Comparison of ENCODE assay signal across 24 cellular contexts in the genomic region with DNA sequence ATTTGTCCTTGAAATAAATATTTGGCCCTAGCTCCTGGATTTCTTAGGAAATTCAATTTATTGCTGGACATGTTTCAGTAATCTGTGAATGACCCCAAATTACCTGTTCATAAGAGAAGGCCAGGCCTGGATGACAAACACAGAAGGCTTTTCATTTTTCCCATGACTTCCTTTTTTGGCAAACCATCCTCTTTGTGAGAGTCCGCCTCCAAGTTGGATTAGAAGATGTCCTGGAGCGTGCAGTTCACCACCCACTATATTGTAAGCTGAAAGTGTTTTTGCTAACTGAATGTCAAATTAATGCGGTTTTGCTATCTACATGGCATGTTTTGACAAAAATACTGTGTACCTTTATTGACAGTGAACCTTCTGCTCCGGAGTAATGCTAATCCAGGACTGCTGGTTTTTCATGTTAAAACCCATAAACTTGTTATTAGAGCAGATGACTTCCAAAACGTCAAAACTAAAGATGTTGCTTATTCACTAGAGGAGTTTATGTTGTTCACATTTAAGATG.
DNase-seq lines count a peak whose midpoint lies in the region; ATAC-seq and TF ChIP-seq lines count a peak whose summit lies in the region.
"Had no signal": no experiment of that assay in that cellular context is flagged by ENCODE, and none has a peak within 500 bp of the region (broad histone marks: within the 10 kb centered on the region; RNA-seq: fewer than 3 reads in every experiment).

No MANE protein-coding gene starts in this region.

- H3K27me3 ChIP-seq in neuron (ENCODE audit: insufficient read depth, low read length) (no peaks in the 10 kb centered on the region), thoracic aorta (replicated peaks; ENCODE audit: insufficient read depth) (no peaks in the 10 kb centered on the region)
- H3K27me3 ChIP-seq: neural progenitor cell, sigmoid colon, transverse colon had no signal

- no peaks in the 10 kb centered on the region for H3K36me3 ChIP-seq in neuron (ENCODE audit: insufficient read depth, low read length)
- H3K36me3 ChIP-seq in thoracic aorta: no peaks in the 10 kb centered on the region
- H3K36me3 ChIP-seq: HAP-1, lower lobe of right lung, neural progenitor cell, sigmoid colon, transverse colon had no signal

- H3K4me1 ChIP-seq in neuron (ENCODE audit: insufficient read depth, low read length) (no peaks in the 10 kb centered on the region), thoracic aorta (ENCODE audit: control insufficient read depth in 1 of 2, low read depth in 2 of 2) (peaks cover 21 to 54% of the 10 kb centered on the region in 2 donors)
- H3K4me1 ChIP-seq: HAP-1, lower lobe of right lung, neural progenitor cell, sigmoid colon, transverse colon had no signal

- no peak for TF ChIP-seq CTCF in thoracic aorta (IDR thresholded peaks at IDR 0.05)

- intact Hi-C loops in Right ventricle myocardium inferior (cut with DNase I): loop anchor here (10.0 kb wide), 1 partner anchor 172 kb away; no protein-coding TSS in a partner anchor
- intact Hi-C loops in cardiac septum (cut with DNase I): loop anchor here (10.0 kb wide), 1 partner anchor 102 kb away; no protein-coding TSS in a partner anchor

- H3K27ac ChIP-seq in caudate nucleus (ENCODE audit: low read depth, low read length) (peak overlapping the region; percentile 31), thoracic aorta (peak overlapping the region; percentile 55 to 68)
- H3K27ac ChIP-seq: lower lobe of right lung, neural progenitor cell, transverse colon had no signal

- H2AFZ ChIP-seq in neuron (ENCODE audit: low read depth, low read length): peak overlapping the region; percentile 14
- H2AFZ ChIP-seq: neural progenitor cell had no signal

- H3K4me3 ChIP-seq in neuron (ENCODE audit: low read length) (no peak overlapping the region), thoracic aorta (no peak overlapping the region)
- H3K4me3 ChIP-seq: HAP-1, K562, lower lobe of right lung, neural progenitor cell, sigmoid colon, transverse colon had no signal

- no peak for DNase-seq in Right ventricle myocardium inferior (ENCODE audit: missing footprints)
- DNase-seq in cardiac septum (ENCODE audit: low spot score): no peak
- DNase-seq in caudate nucleus (lab: John Stamatoyannopoulos, UW): peak in 1 of 61 donors; percentile 4
- no peak for DNase-seq in thoracic aorta (ENCODE audit: low spot score)
- DNase-seq in NCI-H2171 treated with DMSO at 0.1 percent for 48 hours (lab: John Stamatoyannopoulos, UW): no peak
- no peak for DNase-seq in GF-D8 (lab: John Stamatoyannopoulos, UW)
- DNase-seq: activated CD4-positive, alpha-beta T cell treated with anti-CD3 and anti-CD28 coated beads, Interleukin-2, amount 50 U/mL, for 1 hour; activated naive CD8-positive, alpha-beta T cell treated with anti-CD3 and anti-CD28 coated beads, Interleukin-2, amount 50 U/mL, for 24 hours; activated T-cell treated with anti-CD3 and anti-CD28 coated beads, Interleukin-2, amount 50 U/mL, for 4 hours; CD8-positive, alpha-beta T cell; effector CD4-positive, alpha-beta T cell; kidney; lower lobe of right lung; MM.1S; NCI-H2081 treated with DMSO at 0.1 percent for 48 hours; SHP77; sigmoid colon; transverse colon had no signal

- H3K9me3 ChIP-seq in neuron (ENCODE audit: low read length) (no peaks in the 10 kb centered on the region), thoracic aorta (no peaks in the 10 kb centered on the region)
- H3K9me3 ChIP-seq: HAP-1, lower lobe of right lung, sigmoid colon, transverse colon had no signal

- peak; percentile 48 for ATAC-seq in Right ventricle myocardium inferior
- peak; percentile 7 for ATAC-seq in thoracic aorta (ENCODE audit: insufficient number of reproducible peaks, low FRiP score, low read depth)
- no peak for ATAC-seq in GM18907 (IDR thresholded peaks at IDR 0.05; ENCODE audit: unreplicated experiment)
- ATAC-seq: activated naive CD8-positive, alpha-beta T cell treated with anti-CD3 and anti-CD28 coated beads, Interleukin-2, amount 50 U/mL, for 24 hours; activated T-cell treated with anti-CD3 and anti-CD28 coated beads, Interleukin-2, amount 50 U/mL, for 4 hours; CD8-positive, alpha-beta T cell; K562; lower lobe of right lung; WTC11 had no signal
